In genomic region chr1:84772428-84772943, GRCh38 we compare ENCODE assay signal across 8 cellular contexts.
DNase-seq lines count a peak whose midpoint lies in the region; ATAC-seq, FAIRE-seq and TF ChIP-seq lines count a peak whose summit lies in the region.

No MANE protein-coding gene starts in this region.

- H3K9me3 Mint-ChIP-seq in endothelial cell (ENCODE audit: unreplicated experiment), result no peaks in the 10 kb centered on the region

- H3K4me1 Mint-ChIP-seq in endothelial cell (ENCODE audit: unreplicated experiment), result no peaks in the 10 kb centered on the region

- no peaks in the 10 kb centered on the region for H3K36me3 Mint-ChIP-seq in endothelial cell (ENCODE audit: low read depth, unreplicated experiment)

- peak; percentile 81 for TF ChIP-seq CTCF in endothelial cell (IDR thresholded peaks at IDR 0.05; ENCODE audit: unreplicated experiment)

- no peak overlapping the region for H3K27ac Mint-ChIP-seq in endothelial cell (ENCODE audit: unreplicated experiment)

- peak in 12 of 14 donors; percentile 19 to 88 (median 63) for DNase-seq in C1 segment of cervical spinal cord (lab: John Stamatoyannopoulos, UW)
- DNase-seq in GM19239 (ENCODE audit: insufficient read length, low spot score), result peak; percentile 53
- peak; percentile 21 to 57 for DNase-seq in NOMO-1 (lab: John Stamatoyannopoulos, UW; ENCODE audit: unreplicated experiment in 2 of 2)
- DNase-seq in activated CD8-positive, alpha-beta memory T cell treated with anti-CD3 and anti-CD28 coated beads for 4 hours (ENCODE audit: low read depth in 2 of 2), result peak; percentile 21 to 60
- DNase-seq in endothelial cell (ENCODE audit: low spot score), result peak; percentile 82
- DNase-seq in myocyte (ENCODE audit: low read depth), result peak; percentile 86
- peak; percentile 45 to 52 for DNase-seq in stimulated activated CD8-positive, alpha-beta memory T cell treated with anti-CD3 and anti-CD28 coated beads, Interleukin-7, amount 100 ng/mL, for 4 hours (ENCODE audit: low read depth in 2 of 2)

- H3K27me3 Mint-ChIP-seq in endothelial cell (ENCODE audit: unreplicated experiment), result peaks cover 5% of the 10 kb centered on the region

- peak; percentile 83 for FAIRE-seq in GM19239 (lab: Jason Lieb, UNC)

- H3K4me3 Mint-ChIP-seq in endothelial cell (ENCODE audit: unreplicated experiment), result no peak overlapping the region

- peak; percentile 68 for ATAC-seq in HG03565 (IDR thresholded peaks at IDR 0.05; ENCODE audit: unreplicated experiment)

Comparison
In these comparisons a context has a peak if more than half of its experiments do, and no peak if none do; other contexts are left out.
1. Peak in every context shown above with its lines: DNase-seq and ATAC-seq.